ENCODE assay signal across 8 cellular contexts in the genomic region with DNA sequence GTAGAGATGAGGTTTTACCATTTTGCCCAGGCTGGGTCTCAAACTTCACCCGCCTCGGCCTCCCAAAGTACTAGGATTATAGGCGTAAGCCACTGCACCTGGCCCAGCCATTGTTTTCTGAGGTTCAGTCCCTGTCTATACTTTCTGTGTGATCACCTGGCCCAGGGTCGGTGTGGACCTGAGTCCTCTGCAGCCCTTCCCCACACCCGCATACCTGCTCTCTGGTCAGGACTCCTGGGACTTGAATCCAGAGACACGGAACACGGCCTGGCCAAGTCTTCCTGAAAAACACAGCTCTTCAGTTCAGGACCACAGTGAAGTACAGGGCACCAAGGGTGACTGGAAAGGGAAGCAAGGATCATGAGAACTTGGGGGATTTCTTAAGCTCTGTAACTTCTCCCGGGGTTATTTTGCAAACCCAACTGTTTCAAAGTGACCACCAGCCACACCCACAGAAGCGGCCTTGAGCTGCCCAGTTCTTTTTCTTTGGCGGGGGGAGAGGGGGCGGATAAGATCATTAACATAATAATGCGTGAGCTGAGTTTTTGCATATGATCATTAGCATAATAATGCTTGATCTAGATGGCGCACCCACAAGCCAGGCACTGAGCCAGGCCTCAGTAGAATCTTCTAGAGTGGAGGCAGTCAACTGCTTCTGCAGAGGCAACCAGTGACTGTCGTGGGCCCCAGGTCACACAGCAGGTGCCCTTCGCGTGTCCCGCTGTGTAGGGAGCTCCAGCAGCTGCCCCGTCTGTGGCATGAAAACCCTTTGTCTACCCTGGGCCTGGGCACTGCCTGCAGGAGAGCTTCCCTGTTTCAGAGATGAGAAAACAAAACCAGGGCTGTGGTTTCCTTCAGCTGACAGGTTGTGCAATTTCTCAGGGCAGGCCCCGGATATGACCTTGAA. TPM values are rescaled to one million over a fixed set of nuclear protein-coding genes. Genes with fewer than 3 reads are reported as not detected.
DNase-seq lines count a peak whose midpoint lies in the region; ATAC-seq and TF ChIP-seq lines count a peak whose summit lies in the region.

No MANE protein-coding gene starts in this region.

- DNase-seq in CD1c-positive myeloid dendritic cell (ENCODE audit: extremely low spot score) (peak; percentile 95), GM19240 (ENCODE audit: insufficient read length, low spot score) (peak; percentile 77), IMR-90 (peak; percentile 34), myocyte (ENCODE audit: low read depth) (peak; percentile 85), thyroid gland (no peak), NCI-H774 (lab: John Stamatoyannopoulos, UW) (no peak)
- peak; percentile 36 for DNase-seq in effector CD4-positive, alpha-beta T cell

- H2BK120ac ChIP-seq in IMR-90 (ENCODE audit: low read depth, low read length) = no peak overlapping the region

- H3K56ac ChIP-seq in IMR-90 (ENCODE audit: extremely low read depth, insufficient read depth, low read length) = no peak overlapping the region

- H3K18ac ChIP-seq in IMR-90 (ENCODE audit: low read depth, low read length) = no peak overlapping the region

- BruUV-seq in IMR-90 (replicated peaks; lab: Mats Ljungman, UMichigan) = no TSS peak

- H2BK5ac ChIP-seq in IMR-90 (ENCODE audit: low read depth, low read length, poor library complexity, severe bottlenecking) = no peak overlapping the region

- H2BK15ac ChIP-seq in IMR-90 (ENCODE audit: low read depth, low read length) = no peak overlapping the region

- peak overlapping the region; percentile 27 for H2AFZ ChIP-seq in IMR-90 (replicated peaks; ENCODE audit: low read length, poor library complexity)

- H3K4me3 ChIP-seq in IMR-90 (ENCODE audit: insufficient read depth, low read depth, low read length) (no peak overlapping the region), thyroid gland (replicated peaks in 1 of 3) (no peak overlapping the region)

- CTCF ChIA-PET in IMR-90 (lab: Yijun Ruan, JAX) = no interaction called here

- peak overlapping the region; percentile 74 for H2AK9ac ChIP-seq in IMR-90 (replicated peaks; ENCODE audit: low read depth, low read length, poor library complexity)

- H3K9me3 ChIP-seq in IMR-90 (ENCODE audit: control insufficient read depth, insufficient read depth, low read length) (no peaks in the 10 kb centered on the region), thyroid gland (no peaks in the 10 kb centered on the region)

- H3K9ac ChIP-seq in IMR-90 (ENCODE audit: low read depth, low read length) = no peak overlapping the region

- H4K8ac ChIP-seq in IMR-90 (ENCODE audit: low read depth in 2 of 2, low read length in 2 of 2) = no peak overlapping the region

- H3K27ac ChIP-seq in IMR-90 (ENCODE audit: insufficient read depth, low read length) (no peak overlapping the region), thyroid gland (peak overlapping the region in 2 of 3 donors; percentile 44 to 75)

- POLR2A ChIA-PET in IMR-90 (lab: Charles Lee; ENCODE audit: unreplicated experiment) = no interaction called here

- H3K4ac ChIP-seq in IMR-90 (ENCODE audit: low read depth, low read length) = no peak overlapping the region

- TF ChIP-seq CTCF in IMR-90 (conservative IDR thresholded peaks at IDR 0.05; ENCODE audit: low read depth, low read length) = no peak
- no peak for TF ChIP-seq CTCF in thyroid gland (IDR thresholded peaks at IDR 0.05)

- no peak for TF ChIP-seq POLR2A in IMR-90 (IDR thresholded peaks at IDR 0.05; ENCODE audit: low read depth, low read length)
- no peak for TF ChIP-seq POLR2A in thyroid gland (IDR thresholded peaks at IDR 0.05)

- H3K4me1 ChIP-seq in IMR-90 (ENCODE audit: control insufficient read depth, insufficient read depth, low read length) = peaks cover 22% of the 10 kb centered on the region
- H3K4me1 ChIP-seq in thyroid gland = peaks cover 53 to 78% of the 10 kb centered on the region in 2 donors

- dilution Hi-C loops in IMR-90 (cut with HindIII; ENCODE audit: low sequenced_read_pairs, unreplicated experiment) = no loop called here

- H4K5ac ChIP-seq in IMR-90 (ENCODE audit: low read depth, low read length) = no peak overlapping the region

- H3K23ac ChIP-seq in IMR-90 (ENCODE audit: low read depth, low read length) = no peak overlapping the region

- no peak overlapping the region for H2AK5ac ChIP-seq in IMR-90 (ENCODE audit: low read depth, low read length)

- H3K79me1 ChIP-seq in IMR-90 (ENCODE audit: low read depth in 1 of 2, low read length in 2 of 2) = peaks cover 15 to 56% of the 10 kb centered on the region in 2 experiments; a peak in 3 of 4 replicates

- TF ChIP-seq RAD21 in IMR-90 (IDR thresholded peaks at IDR 0.05; ENCODE audit: low read length) = no peak

- ATAC-seq in IMR-90 (ENCODE audit: low read depth) = no peak
- peak; percentile 19 to 41 for ATAC-seq in activated CD4-positive, CD25-positive, alpha-beta regulatory T cell treated with anti-CD3 and anti-CD28 coated beads, Interleukin-2, amount 50 U/mL, for 24 hours

- intact Hi-C loops in IMR-90 (cut with micrococcal nuclease) (loop anchor here (1.0 kb wide), 1 partner anchor 126 kb away; no protein-coding TSS in a partner anchor), thyroid gland (cut with DNase I) (loop anchor here (5.0 kb wide), 1 partner anchor 112 kb away; a partner anchor contains a TSS)

- in situ Hi-C loops in IMR-90 (cut with MboI; ENCODE audit: low sequenced_read_pairs) = loop anchor here (10.0 kb wide), 1 partner anchor 125 kb away; no protein-coding TSS in a partner anchor

- peaks cover 14% of the 10 kb centered on the region for H3K9me1 ChIP-seq in IMR-90 (ENCODE audit: insufficient read depth, low read length)

- H3K4me2 ChIP-seq in IMR-90 (ENCODE audit: low read depth, low read length) = no peak overlapping the region

- H3K27me3 ChIP-seq in IMR-90 (ENCODE audit: control insufficient read depth, insufficient read depth, low read length) = no peaks in the 10 kb centered on the region
- no peaks in the 10 kb centered on the region for H3K27me3 ChIP-seq in thyroid gland

- no peak overlapping the region for H2BK20ac ChIP-seq in IMR-90 (ENCODE audit: low read depth, low read length)

- no peak overlapping the region for H3K14ac ChIP-seq in IMR-90 (replicated peaks; ENCODE audit: low read depth, low read length)

- peaks cover 6% of the 10 kb centered on the region for H3K36me3 ChIP-seq in IMR-90 (ENCODE audit: control insufficient read depth, insufficient read depth, low read length)
- H3K36me3 ChIP-seq in thyroid gland = peaks cover 0 to 2% of the 10 kb centered on the region in 2 donors

- H4K20me1 ChIP-seq in IMR-90 (ENCODE audit: insufficient read depth, low read length) = peaks cover 39% of the 10 kb centered on the region

- 58% methylated on average over 4 of the region's 19 CpGs; no CpG with 5 or more reads in 1 of the 2 experiments for WGBS in IMR-90 (ENCODE audit: extremely low coverage in 2 of 2, insufficient read length in 1 of 2), 2 experiments
- WGBS in thyroid gland, 2 donors = 62 to 77% methylated on average over 14 to 18 of the region's 19 CpGs

- no peak overlapping the region for H4K91ac ChIP-seq in IMR-90 (ENCODE audit: insufficient read depth, low read depth, low read length)

TF ChIP-seq in IMR-90, 13 proteins besides CTCF, POLR2A, EP300 and RAD21:
- TF ChIP-seq SMC3 (IDR thresholded peaks at IDR 0.05; ENCODE audit: low read depth, low read length) = no peak
- TF ChIP-seq CEBPB (IDR thresholded peaks at IDR 0.05; ENCODE audit: low read depth, low read length) = peak; percentile 84

RNA-seq across cellular contexts. Expression of a gene that starts 1.7 kb away (rescaled TPM):
- 12.5 and 13.6 TPM in 2 replicates for total RNA-seq in IMR-90 (2012; rRNA removed)
- polyA plus RNA-seq in IMR-90 (2012; rRNA removed) = 56.1 and 57.5 TPM in 2 replicates
- polyA plus RNA-seq in IMR-90 (2012; cell fraction: cytosol; rRNA removed) = 34.3 and 43.7 TPM in 2 replicates
- polyA plus RNA-seq in IMR-90 (2012; cell fraction: nucleus; rRNA removed; ENCODE audit: low replicate concordance) = 99.9 and 143 TPM in 2 replicates
- 36.6 and 39.6 TPM in 2 replicates for total RNA-seq in myocyte
- 49.4 TPM for polyA plus RNA-seq in myocyte (2012)
- 10 to 100 TPM; 64.8 to 91.4 (median 84.2) TPM for total RNA-seq in thyroid gland

RNA-seq across cellular contexts. Expression of a gene that starts 55.8 kb away (rescaled TPM):
- total RNA-seq in IMR-90 (2012; rRNA removed) (1.8 and 5.8 TPM in 2 replicates), myocyte (13.0 and 13.2 TPM in 2 replicates), thyroid gland (10 to 100 TPM; 14.7 to 36.1 (median 29.5) TPM)
- polyA plus RNA-seq in IMR-90 (2012; rRNA removed) = 17.1 and 20.0 TPM in 2 replicates
- polyA plus RNA-seq in IMR-90 (2012; cell fraction: cytosol; rRNA removed) = 3.5 and 3.9 TPM in 2 replicates
- 83.0 and 135 TPM in 2 replicates for polyA plus RNA-seq in IMR-90 (2012; cell fraction: nucleus; rRNA removed; ENCODE audit: low replicate concordance)
- 24.8 TPM for polyA plus RNA-seq in myocyte (2012)

Comparison
In these comparisons a context has a peak if more than half of its experiments do, and no peak if none do; other contexts are left out.
1. DNase-seq: peak in CD1c-positive myeloid dendritic cell (single experiment), GM19240 (single experiment), IMR-90 (single experiment), effector CD4-positive, alpha-beta T cell (single experiment) and myocyte (single experiment); none in thyroid gland (0 of 2) and NCI-H774 (single experiment).